Comparison of ENCODE assay signal across 17 cellular contexts in genomic region chr1:11376981-11377583, GRCh38.
"Had no signal": no experiment of that assay in that cellular context is flagged by ENCODE, and none has a peak within 500 bp of the region (broad histone marks: within the 10 kb centered on the region; RNA-seq: fewer than 3 reads in every experiment).

No MANE protein-coding gene starts in this region.

- H3K4me1 ChIP-seq: adrenal gland, thyroid gland had no signal

- H3K36me3 Mint-ChIP-seq: memory B cell; stimulated activated naive B cell treated with anti-CD40 and anti-IgM and Interleukin-4, amounts not matched to agents 10 μg/mL and 1 μg/mL and 100 μg/mL, for 72 hours had no signal

- H3K4me3 Mint-ChIP-seq: activated T-helper 1 cell treated with anti-CD3 and anti-CD28 coated beads, Interleukin-12 subunit alpha, Interleukin-12 subunit beta, Interleukin-2, Interleukin-4 antibody, amounts not matched to agents 30 ng/mL and 10 ng/mL and 1 ng/mL, durations not matched to agents 14 hours and 24 hours and 36 hours; memory B cell; naive thymus-derived CD8-positive, alpha-beta T cell; stimulated activated naive B cell treated with anti-CD40 and anti-IgM and Interleukin-4, amounts not matched to agents 10 μg/mL and 1 μg/mL and 100 μg/mL, for 72 hours; T-helper 2 cell treated with Interferon-gamma antibody and Interleukin-4, amounts not matched to agents 5 μg/mL and 100 μg/mL, for 36 hours had no signal

- H3K27me3 ChIP-seq: adrenal gland, right atrium auricular region, thyroid gland had no signal

- H3K36me3 ChIP-seq: adrenal gland, right atrium auricular region, thyroid gland had no signal

- H3K4me3 ChIP-seq: adrenal gland, coronary artery, mucosa of descending colon, right atrium auricular region, thyroid gland had no signal

- ATAC-seq: esophagus mucosa; mucosa of descending colon; naive thymus-derived CD8-positive, alpha-beta T cell; stimulated activated naive B cell treated with anti-CD40 and anti-IgM and Interleukin-4, amounts not matched to agents 10 μg/mL and 1 μg/mL and 100 μg/mL, for 72 hours had no signal

- DNase-seq: activated CD4-positive, alpha-beta T cell treated with anti-CD3 and anti-CD28 coated beads, Interleukin-2, amount 50 U/mL, for 1 hour; activated naive CD4-positive, alpha-beta T cell treated with Interleukin-2 at 50 U/mL for 16 hours; adrenal gland; islet precursor cell; mucosa of descending colon; naive thymus-derived CD8-positive, alpha-beta T cell; occipital lobe; stimulated activated CD4-positive, alpha-beta T cell treated with anti-CD3 and anti-CD28 coated beads, Interleukin-2, amount 100 ng/mL, for 48 hours; stimulated activated naive B cell treated with anti-CD40 and anti-IgM and Interleukin-4, amounts not matched to agents 10 μg/mL and 1 μg/mL and 100 μg/mL, for 72 hours; thyroid gland had no signal

- H3K27me3 Mint-ChIP-seq: naive thymus-derived CD8-positive, alpha-beta T cell had no signal

- H3K27ac ChIP-seq: adrenal gland, coronary artery, right atrium auricular region, thyroid gland had no signal

- H3K27ac Mint-ChIP-seq: activated T-helper 1 cell treated with anti-CD3 and anti-CD28 coated beads, Interleukin-12 subunit alpha, Interleukin-12 subunit beta, Interleukin-2, Interleukin-4 antibody, amounts not matched to agents 30 ng/mL and 10 ng/mL and 1 ng/mL, durations not matched to agents 14 hours and 24 hours and 36 hours; memory B cell; progenitor cell of endocrine pancreas; T-helper 2 cell treated with Interferon-gamma antibody and Interleukin-4, amounts not matched to agents 5 μg/mL and 100 μg/mL, for 36 hours had no signal
